In genomic region chr9:36092509-36093215, GRCh38 we compare ENCODE assay signal across 9 cellular contexts. TPM values are rescaled to one million over a fixed set of nuclear protein-coding genes. Genes with fewer than 3 reads are reported as not detected.
DNase-seq lines count a peak whose midpoint lies in the region; ATAC-seq, FAIRE-seq and TF ChIP-seq lines count a peak whose summit lies in the region.
"Had no signal": no experiment of that assay in that cellular context is flagged by ENCODE, and none has a peak within 500 bp of the region (broad histone marks: within the 10 kb centered on the region; RNA-seq: fewer than 3 reads in every experiment).

No MANE protein-coding gene starts in this region.

- H3K79me1 ChIP-seq in H1 (ENCODE audit: low read depth, low read length) = no peaks in the 10 kb centered on the region

- peak overlapping the region; percentile 5 to 63 (median 19) for H3K27ac ChIP-seq in Peyer's patch
- H3K27ac ChIP-seq in H1 (ENCODE audit: low read depth, low read length) = peak overlapping the region; percentile 41

- H3K18ac ChIP-seq in H1 (ENCODE audit: extremely low read depth, low read length) = no peak overlapping the region

- no peak overlapping the region for H3K9ac ChIP-seq in H1 (replicated peaks in 1 of 4; ENCODE audit: extremely low read depth in 1 of 4, low read depth in 3 of 4, low read length in 3 of 4)

- peaks cover 4% of the 10 kb centered on the region for H3K9me3 Mint-ChIP-seq in stimulated activated effector memory CD8-positive, alpha-beta T cell treated with anti-CD3 and anti-CD28 coated beads, Interleukin-12 subunit alpha, Interleukin-12 subunit beta, amount 100 ng/mL, for 72 hours
- H3K9me3 Mint-ChIP-seq: nephron had no signal

- no peak overlapping the region for H4K91ac ChIP-seq in H1 (replicated peaks; ENCODE audit: insufficient read length, low read length)

- no peak for TF ChIP-seq POLR2A in Peyer's patch (IDR thresholded peaks at IDR 0.05)
- TF ChIP-seq POLR2A in H1 (IDR thresholded peaks at IDR 0.05; ENCODE audit: control extremely low read depth in 1 of 2, low read depth in 2 of 2, low read length in 2 of 2) = no peak

- no peak overlapping the region; the same call in 1 of the 2 replicates for H2BK20ac ChIP-seq in H1 (ENCODE audit: low read length)

- H3K4me2 ChIP-seq in H1 (ENCODE audit: insufficient read depth in 1 of 2, low read depth in 2 of 2, low read length in 2 of 2) = no peak overlapping the region

- no peak overlapping the region for H2BK120ac ChIP-seq in H1 (replicated peaks; ENCODE audit: low read depth, low read length)

- no peaks in the 10 kb centered on the region for H3K23me2 ChIP-seq in H1 (ENCODE audit: low read depth, low read length)

- H3K56ac ChIP-seq in H1 (replicated peaks; ENCODE audit: insufficient read length, low read depth, low read length) = no peak overlapping the region

- DNase-seq in Peyer's patch = peak in 2 of 3 donors; percentile 35 to 65
- no peak for DNase-seq in H1 (ENCODE audit: low read depth in 1 of 2, low spot score in 2 of 2)
- peak; percentile 7 to 66 for DNase-seq in stimulated activated effector memory CD8-positive, alpha-beta T cell treated with anti-CD3 and anti-CD28 coated beads, Interleukin-12 subunit alpha, Interleukin-12 subunit beta, amount 100 ng/mL, for 72 hours (ENCODE audit: low spot score in 2 of 2)
- no peak for DNase-seq in NCI-H1092 (lab: John Stamatoyannopoulos, UW)
- DNase-seq in NCI-H526 (lab: John Stamatoyannopoulos, UW) = no peak
- DNase-seq in LoVo (ENCODE audit: low spot score) = no peak

- H3K36me3 ChIP-seq in Peyer's patch (no peaks in the 10 kb centered on the region), H1 (ENCODE audit: control insufficient read depth in 2 of 4, insufficient read depth in 4 of 4, low read length in 3 of 4) (no peaks in the 10 kb centered on the region)

- peak overlapping the region; percentile 3; the same call in 1 of the 2 replicates for H2AK5ac ChIP-seq in H1 (ENCODE audit: low read depth, low read length)

- peak overlapping the region; percentile 87; the same call in 1 of the 2 replicates for H2BK5ac ChIP-seq in H1 (ENCODE audit: low read depth, low read length)

- peaks cover 0 to 15% (median 0%) of the 10 kb centered on the region in 4 donors for H3K4me1 ChIP-seq in Peyer's patch
- H3K4me1 ChIP-seq in H1 (replicated peaks in 1 of 4; ENCODE audit: control insufficient read depth in 3 of 4, insufficient read depth in 4 of 4, low read length in 3 of 4) = peaks cover 0 to 6% (median 4%) of the 10 kb centered on the region in 4 experiments; a peak in 4 of 7 replicates

- H3K9me3 ChIP-seq in Peyer's patch (no peaks in the 10 kb centered on the region), H1 (ENCODE audit: insufficient read depth in 2 of 2, low read depth in 1 of 2, low read length in 1 of 2) (no peaks in the 10 kb centered on the region)

- POLR2A ChIA-PET in H1 (lab: Charles Lee; ENCODE audit: partially characterized antibody) = interaction anchor here (1.7 kb wide), 1 partner anchor 8 kb away, joined by 6 read pairs; no protein-coding TSS in a partner anchor

- H2AFZ ChIP-seq in H1 (ENCODE audit: low read length) = no peak overlapping the region

- H2BK15ac ChIP-seq in H1 (ENCODE audit: low read length) = no peak overlapping the region

- peak; percentile 62 for FAIRE-seq in H1 (lab: Jason Lieb, UNC)

- peaks cover 14% of the 10 kb centered on the region for H3K4me1 Mint-ChIP-seq in stimulated activated effector memory CD8-positive, alpha-beta T cell treated with anti-CD3 and anti-CD28 coated beads, Interleukin-12 subunit alpha, Interleukin-12 subunit beta, amount 100 ng/mL, for 72 hours

- peak overlapping the region; percentile 41 for H3K27ac Mint-ChIP-seq in stimulated activated effector memory CD8-positive, alpha-beta T cell treated with anti-CD3 and anti-CD28 coated beads, Interleukin-12 subunit alpha, Interleukin-12 subunit beta, amount 100 ng/mL, for 72 hours

- H3K4me3 Mint-ChIP-seq in stimulated activated effector memory CD8-positive, alpha-beta T cell treated with anti-CD3 and anti-CD28 coated beads, Interleukin-12 subunit alpha, Interleukin-12 subunit beta, amount 100 ng/mL, for 72 hours = no peak overlapping the region
- H3K4me3 Mint-ChIP-seq: nephron had no signal

- no peaks in the 10 kb centered on the region for H3K79me2 ChIP-seq in H1 (ENCODE audit: control insufficient read depth in 1 of 2, insufficient read depth in 2 of 2, low read length in 2 of 2)

- peaks cover 6% of the 10 kb centered on the region for H3K36me3 Mint-ChIP-seq in stimulated activated effector memory CD8-positive, alpha-beta T cell treated with anti-CD3 and anti-CD28 coated beads, Interleukin-12 subunit alpha, Interleukin-12 subunit beta, amount 100 ng/mL, for 72 hours

- no peaks in the 10 kb centered on the region for H4K20me1 ChIP-seq in H1 (replicated peaks in 1 of 2; ENCODE audit: control insufficient read depth in 1 of 2, insufficient read depth in 2 of 2, low read length in 2 of 2)

- no peak for TF ChIP-seq EP300 in H1 (IDR thresholded peaks at IDR 0.05; ENCODE audit: borderline replicate concordance in 1 of 2, low read depth in 2 of 2, low read length in 2 of 2)

- no peak for TF ChIP-seq RAD21 in H1 (IDR thresholded peaks at IDR 0.05 in 1 of 2, conservative IDR thresholded peaks at IDR 0.05 in 1 of 2; ENCODE audit: low read depth in 2 of 2, low read length in 2 of 2)

- no peak overlapping the region for H2BK12ac ChIP-seq in H1 (ENCODE audit: low read depth, low read length)

- 88% methylated on average over 8 of the region's 9 CpGs; no CpG with 5 or more reads in 1 of the 2 experiments for WGBS in H1 (ENCODE audit: extremely low coverage in 1 of 2, insufficient coverage in 1 of 2, insufficient read length in 1 of 2, insufficient replicate concordance in 2 of 2, low coverage in 1 of 2, low lambda C conversion rate in 2 of 2, missing lambda C conversion rate in 1 of 2), 2 experiments

- no peak overlapping the region for H3K4ac ChIP-seq in H1 (replicated peaks; ENCODE audit: insufficient read length, low read depth, low read length)

- CTCF ChIA-PET in H1 (lab: Charles Lee; ENCODE audit: partially characterized antibody) = interaction anchor here (0.5 to 2.9 kb wide), 6 partner anchors 9 to 169 kb away, joined by 3 to 21 read pairs (median 4); no protein-coding TSS in a partner anchor

- no peaks in the 10 kb centered on the region for H3K27me3 ChIP-seq in Peyer's patch
- H3K27me3 ChIP-seq in H1 (replicated peaks in 1 of 4; ENCODE audit: control insufficient read depth in 3 of 4, extremely low read depth in 1 of 4, insufficient read depth in 3 of 4, low read length in 3 of 4) = no peaks in the 10 kb centered on the region

- TF ChIP-seq CTCF in Peyer's patch (IDR thresholded peaks at IDR 0.05) (no peak), H1 (IDR thresholded peaks at IDR 0.05; ENCODE audit: control extremely low read depth in 1 of 3, insufficient read depth in 1 of 3, low read depth in 1 of 3, low read length in 3 of 3) (no peak)

- ATAC-seq in GM18498 (IDR thresholded peaks at IDR 0.05; ENCODE audit: unreplicated experiment) = peak; percentile 95
- ATAC-seq in HG02678 (IDR thresholded peaks at IDR 0.05; ENCODE audit: unreplicated experiment) = peak; percentile 88
- ATAC-seq in stimulated activated effector memory CD8-positive, alpha-beta T cell treated with anti-CD3 and anti-CD28 coated beads, Interleukin-12 subunit alpha, Interleukin-12 subunit beta, amount 100 ng/mL, for 72 hours = peak; percentile 96

- no peak overlapping the region for H4K5ac ChIP-seq in H1 (ENCODE audit: insufficient read length, low read depth, low read length)

- H3K4me3 ChIP-seq in Peyer's patch (no peak overlapping the region), H1 (ENCODE audit: extremely low read depth in 1 of 4, insufficient read depth in 2 of 4, low read depth in 3 of 4, low read length in 4 of 4) (no peak overlapping the region)

- no peak overlapping the region for H3K23ac ChIP-seq in H1 (ENCODE audit: insufficient read length)

- no peak overlapping the region for H4K8ac ChIP-seq in H1 (ENCODE audit: extremely low read depth, insufficient read depth, low read length)

- no peak overlapping the region for H3K14ac ChIP-seq in H1 (ENCODE audit: insufficient read length)

TF ChIP-seq in H1, 55 proteins besides CTCF, POLR2A, EP300 and RAD21:
- TF ChIP-seq TBP (IDR thresholded peaks at IDR 0.05; ENCODE audit: low read depth, low read length) = no peak
- no peak for TF ChIP-seq SP1 (IDR thresholded peaks at IDR 0.05; ENCODE audit: low read depth, low read length)

RNA-seq across cellular contexts. Expression of gene GLIPR2, which starts 43.9 kb away (rescaled TPM):
- 10 to 100 TPM in 2 of 4 donors, 1 to 10 TPM in 2; 8.6 to 31.4 (median 11.6) TPM for total RNA-seq in Peyer's patch
- total RNA-seq in H1 (2021; fragmentation: NEBNext Ultra II Directional; extraction: Animal tissue kit (Norgen Biotek cat#: 25700)) = 7.9 and 8.9 TPM in 2 replicates
- polyA plus RNA-seq in H1 (2011; rRNA removed) = 10.2 and 12.0 TPM in 2 replicates
- 13.7 TPM for polyA plus RNA-seq in H1 (2011; cell fraction: cytosol; rRNA removed)
- 7.1 TPM for polyA plus RNA-seq in H1 (2011; cell fraction: nucleus; rRNA removed)
- polyA plus RNA-seq in H1 (2012, experiment 1 of 2) = 11.5 to 15.4 TPM (median 13.1 TPM) in 4 replicates
- polyA plus RNA-seq in H1 (2012, experiment 2 of 2) = 11.8 TPM
- 6.2 TPM for polyA plus RNA-seq in H1 (2013, experiment 1 of 2)
- 6.2 TPM for polyA plus RNA-seq in H1 (2013, experiment 2 of 2)
- 5.5 and 7.2 TPM in 2 replicates for polyA minus RNA-seq in H1 (2011; rRNA and poly(A)+ RNA removed)
- polyA minus RNA-seq in H1 (2011; cell fraction: cytosol; rRNA and poly(A)+ RNA removed) = 4.7 TPM
- polyA minus RNA-seq in H1 (2011; cell fraction: nucleus; rRNA and poly(A)+ RNA removed) = 3.7 TPM

RNA-seq across cellular contexts. Expression of gene RECK, which starts 55.9 kb away (rescaled TPM):
- 1 to 10 TPM; 1.9 to 8.3 (median 5.9) TPM for total RNA-seq in Peyer's patch
- total RNA-seq in H1 (2021; fragmentation: NEBNext Ultra II Directional; extraction: Animal tissue kit (Norgen Biotek cat#: 25700)) = 9.8 and 10.0 TPM in 2 replicates
- 5.0 and 5.4 TPM in 2 replicates for polyA plus RNA-seq in H1 (2011; rRNA removed)
- 7.0 TPM for polyA plus RNA-seq in H1 (2011; cell fraction: cytosol; rRNA removed)
- polyA plus RNA-seq in H1 (2011; cell fraction: nucleus; rRNA removed) = 5.3 TPM
- 6.4 to 9.8 TPM (median 6.8 TPM) in 4 replicates for polyA plus RNA-seq in H1 (2012, experiment 1 of 2)
- 1.8 TPM for polyA plus RNA-seq in H1 (2012, experiment 2 of 2)
- polyA plus RNA-seq in H1 (2013, experiment 1 of 2) = 15.7 TPM
- 17.7 TPM for polyA plus RNA-seq in H1 (2013, experiment 2 of 2)
- 6.2 and 6.9 TPM in 2 replicates for polyA minus RNA-seq in H1 (2011; rRNA and poly(A)+ RNA removed)
- 4.4 TPM for polyA minus RNA-seq in H1 (2011; cell fraction: cytosol; rRNA and poly(A)+ RNA removed)
- 6.1 TPM for polyA minus RNA-seq in H1 (2011; cell fraction: nucleus; rRNA and poly(A)+ RNA removed)

Comparison
In these comparisons a context has a peak if more than half of its experiments do, and no peak if none do; other contexts are left out.
1. DNase-seq: peak in Peyer's patch (2 of 3) and stimulated activated effector memory CD8-positive, alpha-beta T cell treated with anti-CD3 and anti-CD28 coated beads, Interleukin-12 subunit alpha, Interleukin-12 subunit beta, amount 100 ng/mL, for 72 hours (2 of 2); none in H1 (0 of 2), NCI-H1092 (single experiment), NCI-H526 (0 of 2) and LoVo (single experiment).
2. Peak in every context shown above with its lines, with median percentiles within 50 percentile points of each other: ATAC-seq.